ENCODE assay signal across 9 cellular contexts in genomic region chr14:95536036-95536577, GRCh38. TPM values are rescaled to one million over a fixed set of nuclear protein-coding genes. Genes with fewer than 3 reads are reported as not detected.
DNase-seq lines count a peak whose midpoint lies in the region; ATAC-seq, FAIRE-seq and TF ChIP-seq lines count a peak whose summit lies in the region.
"Had no signal": no experiment of that assay in that cellular context is flagged by ENCODE, and none has a peak within 500 bp of the region (broad histone marks: within the 10 kb centered on the region; RNA-seq: fewer than 3 reads in every experiment).

No MANE protein-coding gene starts in this region.

- no peak for ATAC-seq in pancreas
- ATAC-seq in GM19324 (IDR thresholded peaks at IDR 0.05; ENCODE audit: low FRiP score, unreplicated experiment): no peak
- ATAC-seq in GM18868 (IDR thresholded peaks at IDR 0.05; ENCODE audit: unreplicated experiment): no peak

- no peak overlapping the region for H2AFZ ChIP-seq in OCI-LY1 (ENCODE audit: low read length)

- H3K4me2 ChIP-seq in DOHH2 (ENCODE audit: low read length) (peak overlapping the region; percentile 86), OCI-LY1 (ENCODE audit: low read length) (peak overlapping the region; percentile 98)

- H4K20me1 ChIP-seq in DOHH2 (ENCODE audit: control insufficient read depth, insufficient read depth, low read depth, low read length) (peaks cover 33% of the 10 kb centered on the region; the same call in 1 of the 2 replicates), OCI-LY1 (ENCODE audit: insufficient read depth, low read length) (no peaks in the 10 kb centered on the region)

- H3K4me1 ChIP-seq in DOHH2 (ENCODE audit: control insufficient read depth, low read length) (peaks cover 36% of the 10 kb centered on the region), OCI-LY1 (ENCODE audit: insufficient read depth, low read length, severe bottlenecking) (peaks cover 67% of the 10 kb centered on the region), pancreas (peaks cover 21 to 48% (median 44%) of the 10 kb centered on the region in 3 donors)

- H3K27me3 ChIP-seq in DOHH2 (ENCODE audit: control insufficient read depth, low read length) (no peaks in the 10 kb centered on the region), OCI-LY1 (ENCODE audit: insufficient read depth, low read length) (no peaks in the 10 kb centered on the region), pancreas (no peaks in the 10 kb centered on the region)

- H3K27ac ChIP-seq in DOHH2 (ENCODE audit: low read depth, low read length) (no peak overlapping the region), OCI-LY1 (ENCODE audit: low read depth, low read length, poor library complexity, severe bottlenecking) (no peak overlapping the region), pancreas (no peak overlapping the region)

- peak overlapping the region; percentile 94 for H3K4me3 ChIP-seq in DOHH2 (ENCODE audit: low read length)
- peak overlapping the region; percentile 92 for H3K4me3 ChIP-seq in OCI-LY1 (ENCODE audit: low read depth, low read length, poor library complexity, severe bottlenecking)
- peak overlapping the region in 3 of 4 donors; percentile 80 to 88 (median 82) for H3K4me3 ChIP-seq in pancreas

- H3K27me3 Mint-ChIP-seq in endothelial cell (ENCODE audit: unreplicated experiment): peaks cover 5% of the 10 kb centered on the region

- no peaks in the 10 kb centered on the region for H3K9me3 ChIP-seq in DOHH2 (ENCODE audit: control insufficient read depth, insufficient read depth, low read length)
- no peaks in the 10 kb centered on the region for H3K9me3 ChIP-seq in OCI-LY1 (ENCODE audit: low read length)
- no peaks in the 10 kb centered on the region for H3K9me3 ChIP-seq in pancreas

- no peak for FAIRE-seq in pancreas (lab: Jason Lieb, UNC)

- H3K36me3 ChIP-seq in DOHH2 (ENCODE audit: control insufficient read depth, low read length): peaks cover 36% of the 10 kb centered on the region
- H3K36me3 ChIP-seq in OCI-LY1 (ENCODE audit: insufficient read depth, low read length): peaks cover 16% of the 10 kb centered on the region
- H3K36me3 ChIP-seq in pancreas: no peaks in the 10 kb centered on the region

- peaks cover 8% of the 10 kb centered on the region for H3K4me1 Mint-ChIP-seq in endothelial cell (ENCODE audit: unreplicated experiment)

- intact Hi-C loops in pancreas (cut with DNase I): no loop called here

- peak overlapping the region; percentile 93 for H3K9ac ChIP-seq in OCI-LY1 (ENCODE audit: low read length)

- peak overlapping the region; percentile 99 for H3K4me3 Mint-ChIP-seq in endothelial cell (ENCODE audit: unreplicated experiment)

- DNase-seq in endothelial cell (ENCODE audit: low spot score): no peak
- DNase-seq in pancreas: no peak
- DNase-seq in activated effector memory CD4-positive, alpha-beta T cell treated with anti-CD3 and anti-CD28 coated beads, Interleukin-2, amount 50 U/mL, for 16 hours: no peak
- no peak for DNase-seq in HuH-7 (ENCODE audit: low spot score)
- DNase-seq: activated CD4-positive, alpha-beta T cell treated with anti-CD3 and anti-CD28 coated beads for 1 hour had no signal

- WGBS in pancreas, 2 donors: 7 to 16% methylated on average over 4 of the region's 4 CpGs

- H3F3A ChIP-seq in DOHH2 (ENCODE audit: control insufficient read depth, insufficient read depth) (peaks cover 10% of the 10 kb centered on the region; the same call in 1 of the 2 replicates), OCI-LY1 (ENCODE audit: insufficient read depth, low read length) (no peaks in the 10 kb centered on the region)

- H3K9me2 ChIP-seq in DOHH2 (replicated peaks; ENCODE audit: control insufficient read depth, low read length) (no peaks in the 10 kb centered on the region), OCI-LY1 (ENCODE audit: low read depth, low read length) (no peaks in the 10 kb centered on the region)

- peaks cover 3% of the 10 kb centered on the region for H3K36me3 Mint-ChIP-seq in endothelial cell (ENCODE audit: low read depth, unreplicated experiment)

- H3K79me2 ChIP-seq in DOHH2 (ENCODE audit: control insufficient read depth, low read length): peaks cover 91% of the 10 kb centered on the region
- peaks cover 88% of the 10 kb centered on the region for H3K79me2 ChIP-seq in OCI-LY1 (ENCODE audit: insufficient read depth, low read length)

- TF ChIP-seq CTCF in DOHH2 (IDR thresholded peaks at IDR 0.05; ENCODE audit: low read depth, low read length, poor library complexity, severe bottlenecking) (no peak), OCI-LY1 (IDR thresholded peaks at IDR 0.05; ENCODE audit: low read length) (no peak), endothelial cell (IDR thresholded peaks at IDR 0.05; ENCODE audit: unreplicated experiment) (no peak), pancreas (IDR thresholded peaks at IDR 0.05) (no peak)

- H3K27ac Mint-ChIP-seq in endothelial cell (ENCODE audit: unreplicated experiment): peak overlapping the region; percentile 92

- H3K9me3 Mint-ChIP-seq in endothelial cell (ENCODE audit: unreplicated experiment): no peaks in the 10 kb centered on the region

RNA-seq across cellular contexts. Expression of gene GLRX5, which starts 1.3 kb away (rescaled TPM):
- total RNA-seq in endothelial cell (ENCODE audit: unreplicated experiment): 40.3 TPM
- 10 to 100 TPM in 4 of 6 donors, 1 to 10 TPM in 2; 8.8 to 16.6 (median 12.8) TPM for total RNA-seq in pancreas
- 10 to 100 TPM; 15.1 to 22.9 TPM for polyA plus RNA-seq in pancreas

RNA-seq across cellular contexts. Expression of gene SYNE3, which starts 19.7 kb away (rescaled TPM):
- 0.62 TPM for total RNA-seq in endothelial cell (ENCODE audit: unreplicated experiment)
- 1 to 10 TPM in 5 of 6 donors, under 1 TPM in 1; 0.98 to 4.5 (median 2.5) TPM for total RNA-seq in pancreas
- polyA plus RNA-seq in pancreas: 1 to 10 TPM in 1 of 2 donors, under 1 TPM in 1; 0.54 to 1.5 TPM
